18 cellular contexts compared by ENCODE assay signal in the genomic region with DNA sequence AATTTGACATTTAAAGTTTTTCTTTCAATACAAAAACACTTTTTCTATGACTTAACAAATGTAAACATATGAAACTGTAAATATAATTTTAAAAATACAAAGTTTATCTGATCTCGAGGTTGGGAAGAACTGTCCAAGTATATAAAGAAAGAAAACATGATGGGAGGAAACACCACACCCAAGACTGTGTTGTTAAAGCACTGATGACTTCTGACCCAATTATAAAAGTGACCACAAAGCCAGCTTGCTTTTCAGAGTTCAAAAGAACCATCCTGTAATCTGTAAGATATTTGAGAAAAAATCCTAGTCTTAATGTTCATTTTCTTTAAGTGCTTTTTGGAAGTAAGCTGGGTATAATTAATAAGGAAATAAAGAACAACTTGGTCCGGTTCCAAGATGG. TPM values are rescaled to one million over a fixed set of nuclear protein-coding genes. Genes with fewer than 3 reads are reported as not detected.
DNase-seq lines count a peak whose midpoint lies in the region; ATAC-seq and TF ChIP-seq lines count a peak whose summit lies in the region.
"Had no signal": no experiment of that assay in that cellular context is flagged by ENCODE, and none has a peak within 500 bp of the region (broad histone marks: within the 10 kb centered on the region; RNA-seq: fewer than 3 reads in every experiment).

No MANE protein-coding gene starts in this region.

- no peak overlapping the region for H3K4me2 ChIP-seq in hepatocyte
- H3K4me2 ChIP-seq: BLaER1 had no signal

- no peak overlapping the region for H2AFZ ChIP-seq in hepatocyte

- H3K27ac Mint-ChIP-seq in natural killer cell (peak overlapping the region in 1 of 2 donors; percentile 65), T-helper 17 cell (peak overlapping the region; percentile 72)
- H3K27ac Mint-ChIP-seq in natural killer cell treated with Interleukin-12 subunit alpha and Interleukin-12 subunit beta and Interleukin-15 and Interleukin-18, amount 100 ng/mL, for 72 hours, result no peak overlapping the region
- H3K27ac Mint-ChIP-seq: CD14-positive monocyte; CD8-positive, alpha-beta T cell had no signal

- no peaks in the 10 kb centered on the region for H3K9me2 ChIP-seq in hepatocyte (replicated peaks; ENCODE audit: insufficient read depth)

- H3K36me3 ChIP-seq in subcutaneous abdominal adipose tissue (ENCODE audit: control insufficient read depth in 5 of 5, insufficient read depth in 5 of 5, low read length in 5 of 5) (peaks cover 0 to 7% (median 4%) of the 10 kb centered on the region in 5 donors), hepatocyte (replicated peaks; ENCODE audit: insufficient read depth, low read depth) (no peaks in the 10 kb centered on the region)

- H3K4me1 ChIP-seq in subcutaneous abdominal adipose tissue (ENCODE audit: control insufficient read depth in 5 of 5, insufficient read depth in 5 of 5, low read length in 5 of 5) (peaks cover 0 to 11% (median 5%) of the 10 kb centered on the region in 5 donors), hepatocyte (ENCODE audit: insufficient read depth) (no peaks in the 10 kb centered on the region)
- H3K4me1 ChIP-seq: BE2C, BLaER1, Caco-2 had no signal

- H3K4me1 Mint-ChIP-seq in natural killer cell (peaks cover 6 to 12% of the 10 kb centered on the region in 2 donors), T-helper 17 cell (peaks cover 10% of the 10 kb centered on the region)
- H3K4me1 Mint-ChIP-seq in natural killer cell treated with Interleukin-12 subunit alpha and Interleukin-12 subunit beta and Interleukin-15 and Interleukin-18, amount 100 ng/mL, for 72 hours (ENCODE audit: low read depth in 2 of 2), result peaks cover 11 to 17% of the 10 kb centered on the region in 2 donors
- H3K4me1 Mint-ChIP-seq: CD14-positive monocyte had no signal

- H3K27me3 Mint-ChIP-seq in natural killer cell (ENCODE audit: low read depth in 2 of 2) (no peaks in the 10 kb centered on the region), T-helper 17 cell (no peaks in the 10 kb centered on the region)
- H3K27me3 Mint-ChIP-seq in natural killer cell treated with Interleukin-12 subunit alpha and Interleukin-12 subunit beta and Interleukin-15 and Interleukin-18, amount 100 ng/mL, for 72 hours, result no peaks in the 10 kb centered on the region
- H3K27me3 Mint-ChIP-seq: CD4-positive, CD25-positive, alpha-beta regulatory T cell had no signal

- H3K9me3 ChIP-seq in T-helper 17 cell (ENCODE audit: control insufficient read depth, low read length, poor library complexity, severe bottlenecking), result no peaks in the 10 kb centered on the region
- no peaks in the 10 kb centered on the region for H3K9me3 ChIP-seq in subcutaneous abdominal adipose tissue (ENCODE audit: control insufficient read depth in 5 of 5, low read length in 5 of 5)
- no peaks in the 10 kb centered on the region for H3K9me3 ChIP-seq in hepatocyte (ENCODE audit: low read depth)
- H3K9me3 ChIP-seq: BE2C, Caco-2 had no signal

- no peaks in the 10 kb centered on the region for H3K79me2 ChIP-seq in hepatocyte

- no peak overlapping the region for H3K9ac ChIP-seq in subcutaneous abdominal adipose tissue (ENCODE audit: low read length in 5 of 5)
- H3K9ac ChIP-seq: BLaER1 had no signal

- peak overlapping the region; percentile 50 for H3K4me3 Mint-ChIP-seq in natural killer cell
- no peak overlapping the region for H3K4me3 Mint-ChIP-seq in natural killer cell treated with Interleukin-12 subunit alpha and Interleukin-12 subunit beta and Interleukin-15 and Interleukin-18, amount 100 ng/mL, for 72 hours
- H3K4me3 Mint-ChIP-seq in T-helper 17 cell, result peak overlapping the region; percentile 15
- H3K4me3 Mint-ChIP-seq: CD14-positive monocyte; CD4-positive, CD25-positive, alpha-beta regulatory T cell; CD8-positive, alpha-beta T cell had no signal

- H3K4me3 ChIP-seq in subcutaneous abdominal adipose tissue (ENCODE audit: low read depth in 1 of 5, low read length in 5 of 5), result no peak overlapping the region
- no peak overlapping the region for H3K4me3 ChIP-seq in hepatocyte
- H3K4me3 ChIP-seq: BLaER1 had no signal

- no peak for TF ChIP-seq CTCF in natural killer cell (IDR thresholded peaks at IDR 0.05)
- TF ChIP-seq CTCF in hepatocyte (IDR thresholded peaks at IDR 0.05; ENCODE audit: poor library complexity), result no peak

- peak overlapping the region; percentile 23 for H3K27ac ChIP-seq in subcutaneous abdominal adipose tissue (ENCODE audit: low read depth, low read length)
- no peak overlapping the region for H3K27ac ChIP-seq in hepatocyte
- H3K27ac ChIP-seq: BLaER1 had no signal

- no peaks in the 10 kb centered on the region for H3K9me3 Mint-ChIP-seq in natural killer cell
- peaks cover 3% of the 10 kb centered on the region for H3K9me3 Mint-ChIP-seq in natural killer cell treated with Interleukin-12 subunit alpha and Interleukin-12 subunit beta and Interleukin-15 and Interleukin-18, amount 100 ng/mL, for 72 hours
- H3K9me3 Mint-ChIP-seq: CD8-positive, alpha-beta T cell had no signal

- H3K36me3 Mint-ChIP-seq in natural killer cell (no peaks in the 10 kb centered on the region), T-helper 17 cell (ENCODE audit: low read depth) (peaks cover 8% of the 10 kb centered on the region)
- peaks cover 19% of the 10 kb centered on the region for H3K36me3 Mint-ChIP-seq in natural killer cell treated with Interleukin-12 subunit alpha and Interleukin-12 subunit beta and Interleukin-15 and Interleukin-18, amount 100 ng/mL, for 72 hours

- WGBS in hepatocyte (ENCODE audit: low lambda C conversion rate, missing lambda C conversion rate), result 98% methylated on average over 2 of the region's 2 CpGs

- intact Hi-C loops in natural killer cell (cut with micrococcal nuclease), result no loop called here

- DNase-seq in natural killer cell (no peak), T-helper 17 cell (no peak), hepatocyte (ENCODE audit: low spot score) (no peak), NCI-H2196 treated with DMSO at 0.1 percent for 48 hours (lab: John Stamatoyannopoulos, UW; ENCODE audit: unreplicated experiment) (no peak)
- DNase-seq in natural killer cell treated with Interleukin-12 subunit alpha and Interleukin-12 subunit beta and Interleukin-15 and Interleukin-18, amount 100 ng/mL, for 72 hours (ENCODE audit: low spot score), result no peak
- DNase-seq: 8988T; ACHN; BE2C; C1 segment of cervical spinal cord; Caco-2; Calu3; CD8-positive, alpha-beta T cell; DMS79 treated with DMSO at 0.1 percent for 48 hours; GF-D8 had no signal

- peak in 1 of 3 donors; percentile 40 for ATAC-seq in natural killer cell
- no peak for ATAC-seq in natural killer cell treated with Interleukin-12 subunit alpha and Interleukin-12 subunit beta and Interleukin-15 and Interleukin-18, amount 100 ng/mL, for 72 hours
- ATAC-seq in T-helper 17 cell, result peak; percentile 69
- ATAC-seq: CD8-positive, alpha-beta T cell had no signal

- H3K27me3 ChIP-seq in subcutaneous abdominal adipose tissue (ENCODE audit: control insufficient read depth in 5 of 5, insufficient read depth in 4 of 5, low read length in 5 of 5), result no peaks in the 10 kb centered on the region
- no peaks in the 10 kb centered on the region for H3K27me3 ChIP-seq in hepatocyte
- H3K27me3 ChIP-seq: BE2C, BLaER1 had no signal

- H4K20me1 ChIP-seq in hepatocyte (ENCODE audit: insufficient read depth, poor library complexity, severe bottlenecking), result no peaks in the 10 kb centered on the region
- H4K20me1 ChIP-seq: BLaER1 had no signal

RNA-seq across cellular contexts. Expression of gene CEP57, which starts 15.6 kb away (rescaled TPM):
- total RNA-seq in natural killer cell (10 to 100 TPM; 40.8 to 64.9 (median 55.1) TPM), T-helper 17 cell (10 to 100 TPM; 61.5 to 67.1 TPM), hepatocyte (48.8 and 52.3 TPM in 2 replicates)
- 10 to 100 TPM; 35.0 to 52.0 TPM for total RNA-seq in natural killer cell treated with Interleukin-12 subunit alpha and Interleukin-12 subunit beta and Interleukin-15 and Interleukin-18, amount 100 ng/mL, for 72 hours
- polyA plus RNA-seq in hepatocyte, result 36.8 and 40.5 TPM in 2 replicates

RNA-seq across cellular contexts. Expression of gene FAM76B, which starts 16.3 kb away (rescaled TPM):
- total RNA-seq in natural killer cell (10 to 100 TPM; 71.3 to 81.0 (median 76.9) TPM), T-helper 17 cell (10 to 100 TPM; 55.5 to 79.1 TPM), hepatocyte (20.2 and 32.0 TPM in 2 replicates)
- 10 to 100 TPM; 34.6 to 35.3 TPM for total RNA-seq in natural killer cell treated with Interleukin-12 subunit alpha and Interleukin-12 subunit beta and Interleukin-15 and Interleukin-18, amount 100 ng/mL, for 72 hours
- 15.6 and 20.2 TPM in 2 replicates for polyA plus RNA-seq in hepatocyte
